1 cellular context compared by ENCODE assay signal in the genomic region with DNA sequence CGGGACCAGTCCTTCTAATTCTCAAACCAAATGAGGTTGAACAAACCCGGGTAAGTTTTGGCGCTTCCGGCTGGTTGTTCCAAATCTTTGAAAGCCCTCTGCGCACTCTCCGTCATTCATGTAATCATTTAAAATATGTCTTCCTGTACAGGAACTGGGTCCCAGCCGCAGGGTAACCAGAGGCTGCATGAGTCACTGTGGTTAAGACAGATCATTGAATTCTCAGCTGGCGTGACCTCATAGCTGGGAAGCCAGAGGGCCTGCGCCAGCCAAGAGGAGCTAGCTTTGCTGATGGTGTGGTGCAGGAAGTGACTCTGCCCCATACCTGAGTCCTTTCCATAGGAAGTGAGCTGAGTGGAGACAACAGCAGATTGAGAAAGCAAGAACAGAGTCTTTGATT.
TF ChIP-seq lines count a peak whose summit lies in the region.

No MANE protein-coding gene starts in this region.

TF ChIP-seq in HEK293, 187 proteins besides CTCF, POLR2A, EP300 and RAD21 (continued from another document):
- TF ChIP-seq, protein P1, sequence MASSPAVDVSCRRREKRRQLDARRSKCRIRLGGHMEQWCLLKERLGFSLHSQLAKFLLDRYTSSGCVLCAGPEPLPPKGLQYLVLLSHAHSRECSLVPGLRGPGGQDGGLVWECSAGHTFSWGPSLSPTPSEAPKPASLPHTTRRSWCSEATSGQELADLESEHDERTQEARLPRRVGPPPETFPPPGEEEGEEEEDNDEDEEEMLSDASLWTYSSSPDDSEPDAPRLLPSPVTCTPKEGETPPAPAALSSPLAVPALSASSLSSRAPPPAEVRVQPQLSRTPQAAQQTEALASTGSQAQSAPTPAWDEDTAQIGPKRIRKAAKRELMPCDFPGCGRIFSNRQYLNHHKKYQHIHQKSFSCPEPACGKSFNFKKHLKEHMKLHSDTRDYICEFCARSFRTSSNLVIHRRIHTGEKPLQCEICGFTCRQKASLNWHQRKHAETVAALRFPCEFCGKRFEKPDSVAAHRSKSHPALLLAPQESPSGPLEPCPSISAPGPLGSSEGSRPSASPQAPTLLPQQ (tag by site-specific recombination; IDR thresholded peaks at IDR 0.05), result 0 out of 2 replicates have a peak, but pooled peaks have one; percentile 48
- TF ChIP-seq ZNF114 (tag by site-specific recombination; IDR thresholded peaks at IDR 0.05) (no peak), ZBTB21 (tag by site-specific recombination; IDR thresholded peaks at IDR 0.05) (peak; percentile 92), ZNF660 (tag by site-specific recombination; IDR thresholded peaks at IDR 0.05) (peak; percentile 93), ZFP69B (tag by site-specific recombination; IDR thresholded peaks at IDR 0.05) (0 out of 2 replicates have a peak, but pooled peaks have one; percentile 39), ZNF629 (tag by site-specific recombination; IDR thresholded peaks at IDR 0.05) (peak; percentile 94)
- TF ChIP-seq, protein P2, sequence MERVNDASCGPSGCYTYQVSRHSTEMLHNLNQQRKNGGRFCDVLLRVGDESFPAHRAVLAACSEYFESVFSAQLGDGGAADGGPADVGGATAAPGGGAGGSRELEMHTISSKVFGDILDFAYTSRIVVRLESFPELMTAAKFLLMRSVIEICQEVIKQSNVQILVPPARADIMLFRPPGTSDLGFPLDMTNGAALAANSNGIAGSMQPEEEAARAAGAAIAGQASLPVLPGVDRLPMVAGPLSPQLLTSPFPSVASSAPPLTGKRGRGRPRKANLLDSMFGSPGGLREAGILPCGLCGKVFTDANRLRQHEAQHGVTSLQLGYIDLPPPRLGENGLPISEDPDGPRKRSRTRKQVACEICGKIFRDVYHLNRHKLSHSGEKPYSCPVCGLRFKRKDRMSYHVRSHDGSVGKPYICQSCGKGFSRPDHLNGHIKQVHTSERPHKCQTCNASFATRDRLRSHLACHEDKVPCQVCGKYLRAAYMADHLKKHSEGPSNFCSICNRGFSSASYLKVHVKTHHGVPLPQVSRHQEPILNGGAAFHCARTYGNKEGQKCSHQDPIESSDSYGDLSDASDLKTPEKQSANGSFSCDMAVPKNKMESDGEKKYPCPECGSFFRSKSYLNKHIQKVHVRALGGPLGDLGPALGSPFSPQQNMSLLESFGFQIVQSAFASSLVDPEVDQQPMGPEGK (tag by site-specific recombination; IDR thresholded peaks at IDR 0.05), result no peak
- TF ChIP-seq, protein P3, sequence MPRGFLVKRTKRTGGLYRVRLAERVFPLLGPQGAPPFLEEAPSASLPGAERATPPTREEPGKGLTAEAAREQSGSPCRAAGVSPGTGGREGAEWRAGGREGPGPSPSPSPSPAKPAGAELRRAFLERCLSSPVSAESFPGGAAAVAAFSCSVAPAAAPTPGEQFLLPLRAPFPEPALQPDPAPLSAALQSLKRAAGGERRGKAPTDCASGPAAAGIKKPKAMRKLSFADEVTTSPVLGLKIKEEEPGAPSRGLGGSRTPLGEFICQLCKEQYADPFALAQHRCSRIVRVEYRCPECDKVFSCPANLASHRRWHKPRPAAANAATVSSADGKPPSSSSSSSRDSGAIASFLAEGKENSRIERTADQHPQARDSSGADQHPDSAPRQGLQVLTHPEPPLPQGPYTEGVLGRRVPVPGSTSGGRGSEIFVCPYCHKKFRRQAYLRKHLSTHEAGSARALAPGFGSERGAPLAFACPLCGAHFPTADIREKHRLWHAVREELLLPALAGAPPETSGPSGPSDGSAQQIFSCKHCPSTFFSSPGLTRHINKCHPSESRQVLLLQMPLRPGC (tag by site-specific recombination; IDR thresholded peaks at IDR 0.05), result peak; percentile 91
- TF ChIP-seq, protein P4, sequence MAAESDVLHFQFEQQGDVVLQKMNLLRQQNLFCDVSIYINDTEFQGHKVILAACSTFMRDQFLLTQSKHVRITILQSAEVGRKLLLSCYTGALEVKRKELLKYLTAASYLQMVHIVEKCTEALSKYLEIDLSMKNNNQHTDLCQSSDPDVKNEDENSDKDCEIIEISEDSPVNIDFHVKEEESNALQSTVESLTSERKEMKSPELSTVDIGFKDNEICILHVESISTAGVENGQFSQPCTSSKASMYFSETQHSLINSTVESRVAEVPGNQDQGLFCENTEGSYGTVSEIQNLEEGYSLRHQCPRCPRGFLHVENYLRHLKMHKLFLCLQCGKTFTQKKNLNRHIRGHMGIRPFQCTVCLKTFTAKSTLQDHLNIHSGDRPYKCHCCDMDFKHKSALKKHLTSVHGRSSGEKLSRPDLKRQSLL (tag by site-specific recombination; IDR thresholded peaks at IDR 0.05), result no peak
